ENCODE assay signal across 15 cellular contexts in the genomic region with DNA sequence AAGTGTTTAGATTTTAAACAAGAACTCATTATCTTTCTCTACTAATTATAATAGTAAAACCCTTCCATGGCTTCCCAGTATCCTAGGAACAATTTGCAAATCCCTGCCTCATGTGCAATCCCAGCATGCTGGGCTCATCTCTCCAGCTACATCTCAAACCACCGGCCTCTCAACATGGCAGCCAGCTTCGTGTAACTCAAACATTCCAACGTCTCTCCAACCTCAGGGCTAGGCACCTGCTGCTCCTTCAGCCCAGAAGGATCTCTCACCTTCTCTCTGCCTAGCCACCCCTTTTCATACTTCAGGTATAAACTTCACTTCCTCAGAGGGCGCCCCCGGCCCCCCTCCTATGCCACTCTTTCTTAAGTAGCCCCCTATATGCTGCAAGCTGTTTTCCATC. TPM values are rescaled to one million over a fixed set of nuclear protein-coding genes. Genes with fewer than 3 reads are reported as not detected.
"Had no signal": no experiment of that assay in that cellular context is flagged by ENCODE, and none has a peak within 500 bp of the region (broad histone marks: within the 10 kb centered on the region; RNA-seq: fewer than 3 reads in every experiment).

No MANE protein-coding gene starts in this region.

- DNase-seq: activated effector memory CD4-positive, alpha-beta T cell treated with anti-CD3 and anti-CD28 coated beads, Interleukin-2, amount 50 U/mL, for 16 hours; activated T-cell treated with anti-CD3 and anti-CD28 coated beads, Interleukin-2, amount 50 U/mL, for 24 hours; dorsolateral prefrontal cortex; left lung; mammary epithelial cell; mucosa of descending colon; nucleus accumbens; posterior cingulate gyrus; stimulated activated CD4-positive, alpha-beta T cell treated with anti-CD3 and anti-CD28 coated beads, Interleukin-15, amount 100 ng/mL, for 24 hours; stimulated activated CD4-positive, alpha-beta T cell treated with anti-CD3 and anti-CD28 coated beads, Interleukin-4, amount 100 ng/mL, for 1 hour; stimulated activated naive B cell treated with anti-CD40 and anti-IgM and Interleukin-4, amounts not matched to agents 10 μg/mL and 1 μg/mL and 100 μg/mL, for 72 hours; tibial artery had no signal

- H3K27me3 ChIP-seq: dorsolateral prefrontal cortex, left lung, tibial artery, vagina had no signal

- H3K9me3 Mint-ChIP-seq: activated T-cell treated with anti-CD3 and anti-CD28 coated beads, Interleukin-2, amount 50 U/mL, for 24 hours; natural killer cell treated with Interleukin-12 subunit alpha and Interleukin-12 subunit beta and Interleukin-15 and Interleukin-18, amount 100 ng/mL, for 72 hours; stimulated activated naive B cell treated with anti-CD40 and anti-IgM and Interleukin-4, amounts not matched to agents 10 μg/mL and 1 μg/mL and 100 μg/mL, for 72 hours had no signal

- H3K27me3 Mint-ChIP-seq: activated T-cell treated with anti-CD3 and anti-CD28 coated beads, Interleukin-2, amount 50 U/mL, for 24 hours; natural killer cell treated with Interleukin-12 subunit alpha and Interleukin-12 subunit beta and Interleukin-15 and Interleukin-18, amount 100 ng/mL, for 72 hours; stimulated activated naive B cell treated with anti-CD40 and anti-IgM and Interleukin-4, amounts not matched to agents 10 μg/mL and 1 μg/mL and 100 μg/mL, for 72 hours had no signal

- H3K27ac Mint-ChIP-seq: activated T-cell treated with anti-CD3 and anti-CD28 coated beads, Interleukin-2, amount 50 U/mL, for 24 hours; natural killer cell treated with Interleukin-12 subunit alpha and Interleukin-12 subunit beta and Interleukin-15 and Interleukin-18, amount 100 ng/mL, for 72 hours; stimulated activated naive B cell treated with anti-CD40 and anti-IgM and Interleukin-4, amounts not matched to agents 10 μg/mL and 1 μg/mL and 100 μg/mL, for 72 hours had no signal

- H3K36me3 Mint-ChIP-seq: natural killer cell treated with Interleukin-12 subunit alpha and Interleukin-12 subunit beta and Interleukin-15 and Interleukin-18, amount 100 ng/mL, for 72 hours had no signal

- H3K27ac ChIP-seq: dorsolateral prefrontal cortex, left lung, tibial artery, vagina had no signal

- ATAC-seq: left lung; mucosa of descending colon; natural killer cell treated with Interleukin-12 subunit alpha and Interleukin-12 subunit beta and Interleukin-15 and Interleukin-18, amount 100 ng/mL, for 72 hours; stimulated activated naive B cell treated with anti-CD40 and anti-IgM and Interleukin-4, amounts not matched to agents 10 μg/mL and 1 μg/mL and 100 μg/mL, for 72 hours had no signal

- H3K9me3 ChIP-seq: left lung, mucosa of descending colon, tibial artery, vagina had no signal

- H3K4me3 Mint-ChIP-seq: activated T-cell treated with anti-CD3 and anti-CD28 coated beads, Interleukin-2, amount 50 U/mL, for 24 hours; natural killer cell treated with Interleukin-12 subunit alpha and Interleukin-12 subunit beta and Interleukin-15 and Interleukin-18, amount 100 ng/mL, for 72 hours; stimulated activated naive B cell treated with anti-CD40 and anti-IgM and Interleukin-4, amounts not matched to agents 10 μg/mL and 1 μg/mL and 100 μg/mL, for 72 hours had no signal

- H3K4me3 ChIP-seq: dorsolateral prefrontal cortex, left lung, mucosa of descending colon, tibial artery, vagina had no signal

RNA-seq across cellular contexts. Expression of a gene that starts 44.1 kb away (rescaled TPM):
- total RNA-seq: natural killer cell treated with Interleukin-12 subunit alpha and Interleukin-12 subunit beta and Interleukin-15 and Interleukin-18, amount 100 ng/mL, for 72 hours had no signal
- polyA plus RNA-seq: keratinocyte, mammary epithelial cell had no signal
